8 cellular contexts compared by ENCODE assay signal in genomic region chr3:45841380-45841700, GRCh38. TPM values are rescaled to one million over a fixed set of nuclear protein-coding genes. Genes with fewer than 3 reads are reported as not detected.
DNase-seq lines count a peak whose midpoint lies in the region; ATAC-seq and TF ChIP-seq lines count a peak whose summit lies in the region.

No MANE protein-coding gene starts in this region.

- H3K36me3 Mint-ChIP-seq in T-helper 1 cell treated with Interleukin-12 subunit alpha and Interleukin-12 subunit beta and Interleukin-4 antibody, amounts not matched to agents 30 μg/mL and 1 μg/mL, for 36 hours (ENCODE audit: low read depth), result peaks cover 4% of the 10 kb centered on the region

- peak overlapping the region; percentile 74 for H3K9ac ChIP-seq in neural cell (ENCODE audit: low read length)

- peaks cover 65% of the 10 kb centered on the region for H3K27me3 Mint-ChIP-seq in T-helper 1 cell treated with Interleukin-12 subunit alpha and Interleukin-12 subunit beta and Interleukin-4 antibody, amounts not matched to agents 30 μg/mL and 1 μg/mL, for 36 hours (ENCODE audit: low read depth)

- no peak for TF ChIP-seq RAD21 in neural cell (conservative IDR thresholded peaks at IDR 0.05)

- peaks cover 8 to 27% (median 16%) of the 10 kb centered on the region in 4 donors for H3K4me1 ChIP-seq in esophagus muscularis mucosa

- H3K36me3 ChIP-seq in esophagus muscularis mucosa, result peaks cover 0 to 14% (median 6%) of the 10 kb centered on the region in 4 donors
- no peaks in the 10 kb centered on the region for H3K36me3 ChIP-seq in neural cell (ENCODE audit: insufficient read depth, low read length)

- H3K4me1 Mint-ChIP-seq in T-helper 1 cell treated with Interleukin-12 subunit alpha and Interleukin-12 subunit beta and Interleukin-4 antibody, amounts not matched to agents 30 μg/mL and 1 μg/mL, for 36 hours (ENCODE audit: low read depth), result peaks cover 22% of the 10 kb centered on the region

- TF ChIP-seq CTCF in esophagus muscularis mucosa (IDR thresholded peaks at IDR 0.05) (no peak), neural cell (IDR thresholded peaks at IDR 0.05; ENCODE audit: poor library complexity, severe bottlenecking) (no peak)

- H3K27ac Mint-ChIP-seq in T-helper 1 cell treated with Interleukin-12 subunit alpha and Interleukin-12 subunit beta and Interleukin-4 antibody, amounts not matched to agents 30 μg/mL and 1 μg/mL, for 36 hours, result peak overlapping the region; percentile 72

- ATAC-seq in HG03045 (IDR thresholded peaks at IDR 0.05; ENCODE audit: unreplicated experiment) (peak; percentile 9), GM18870 (IDR thresholded peaks at IDR 0.05; ENCODE audit: unreplicated experiment) (no peak)

- H2AFZ ChIP-seq in neural cell (ENCODE audit: low read depth, low read length), result peak overlapping the region; percentile 91

- no peaks in the 10 kb centered on the region for H3K9me2 ChIP-seq in neural cell (ENCODE audit: insufficient read depth, low read length)

- H3K9me3 Mint-ChIP-seq in T-helper 1 cell treated with Interleukin-12 subunit alpha and Interleukin-12 subunit beta and Interleukin-4 antibody, amounts not matched to agents 30 μg/mL and 1 μg/mL, for 36 hours, result no peaks in the 10 kb centered on the region

- peaks cover 16% of the 10 kb centered on the region for H3K79me2 ChIP-seq in neural cell (replicated peaks; ENCODE audit: insufficient read depth, low read length)

- no peaks in the 10 kb centered on the region for H3K27me3 ChIP-seq in esophagus muscularis mucosa
- peaks cover 4% of the 10 kb centered on the region for H3K27me3 ChIP-seq in neural cell (ENCODE audit: insufficient read depth, low read depth, low read length)

- peak; percentile 35 for DNase-seq in GF-D8 (lab: John Stamatoyannopoulos, UW)
- DNase-seq in esophagus muscularis mucosa (ENCODE audit: extremely low spot score), result no peak
- no peak for DNase-seq in NCI-H1436 treated with DMSO at 0.1 percent for 48 hours (lab: John Stamatoyannopoulos, UW)
- no peak for DNase-seq in activated CD8-positive, alpha-beta memory T cell treated with anti-CD3 and anti-CD28 coated beads, Interleukin-2, amount 50 U/mL, for 4 hours

- H3K9me3 ChIP-seq in esophagus muscularis mucosa, result no peaks in the 10 kb centered on the region
- H3K9me3 ChIP-seq in neural cell (ENCODE audit: low read length), result no peaks in the 10 kb centered on the region

- H4K20me1 ChIP-seq in neural cell (ENCODE audit: insufficient read depth), result no peaks in the 10 kb centered on the region

- TF ChIP-seq EP300 in esophagus muscularis mucosa (IDR thresholded peaks at IDR 0.05), result no peak
- no peak for TF ChIP-seq EP300 in neural cell (conservative IDR thresholded peaks at IDR 0.05; ENCODE audit: poor library complexity, severe bottlenecking)

- intact Hi-C loops in esophagus muscularis mucosa (cut with DNase I), result loop anchor here (5.0 kb wide), 1 partner anchor 79 kb away; no protein-coding TSS in a partner anchor

- WGBS in esophagus muscularis mucosa, result 3% methylated on average over 12 of the region's 12 CpGs

- no peaks in the 10 kb centered on the region for H3F3A ChIP-seq in neural cell (ENCODE audit: insufficient read depth, low read length, poor library complexity, severe bottlenecking)

- H3K27ac ChIP-seq in esophagus muscularis mucosa (replicated peaks in 1 of 4), result peak overlapping the region; percentile 49 to 82 (median 62)
- H3K27ac ChIP-seq in neural cell (ENCODE audit: low read length), result peak overlapping the region; percentile 44

- H3K4me3 ChIP-seq in esophagus muscularis mucosa (peak overlapping the region; percentile 80 to 99 (median 86)), neural cell (ENCODE audit: low read length) (peak overlapping the region; percentile 98)

- peak overlapping the region; percentile 77 for H3K4me2 ChIP-seq in neural cell (ENCODE audit: low read length)

- H3K4me3 Mint-ChIP-seq in T-helper 1 cell treated with Interleukin-12 subunit alpha and Interleukin-12 subunit beta and Interleukin-4 antibody, amounts not matched to agents 30 μg/mL and 1 μg/mL, for 36 hours, result peak overlapping the region; percentile 91

- TF ChIP-seq POLR2A in esophagus muscularis mucosa (IDR thresholded peaks at IDR 0.05; ENCODE audit: low read depth), result no peak

TF ChIP-seq in neural cell, 6 proteins besides CTCF, POLR2A, EP300 and RAD21:
- TF ChIP-seq TAF1 (IDR thresholded peaks at IDR 0.05; ENCODE audit: low read depth) (no peak), EZH2 (IDR thresholded peaks at IDR 0.05; ENCODE audit: borderline replicate concordance, insufficient read depth, low read length, poor library complexity, severe bottlenecking) (no peak), POLR2AphosphoS5 (IDR thresholded peaks at IDR 0.05) (no peak), MXI1 (conservative IDR thresholded peaks at IDR 0.05; ENCODE audit: poor library complexity, severe bottlenecking) (no peak), SMC3 (conservative IDR thresholded peaks at IDR 0.05; ENCODE audit: poor library complexity) (no peak)
- TF ChIP-seq, protein P1, sequence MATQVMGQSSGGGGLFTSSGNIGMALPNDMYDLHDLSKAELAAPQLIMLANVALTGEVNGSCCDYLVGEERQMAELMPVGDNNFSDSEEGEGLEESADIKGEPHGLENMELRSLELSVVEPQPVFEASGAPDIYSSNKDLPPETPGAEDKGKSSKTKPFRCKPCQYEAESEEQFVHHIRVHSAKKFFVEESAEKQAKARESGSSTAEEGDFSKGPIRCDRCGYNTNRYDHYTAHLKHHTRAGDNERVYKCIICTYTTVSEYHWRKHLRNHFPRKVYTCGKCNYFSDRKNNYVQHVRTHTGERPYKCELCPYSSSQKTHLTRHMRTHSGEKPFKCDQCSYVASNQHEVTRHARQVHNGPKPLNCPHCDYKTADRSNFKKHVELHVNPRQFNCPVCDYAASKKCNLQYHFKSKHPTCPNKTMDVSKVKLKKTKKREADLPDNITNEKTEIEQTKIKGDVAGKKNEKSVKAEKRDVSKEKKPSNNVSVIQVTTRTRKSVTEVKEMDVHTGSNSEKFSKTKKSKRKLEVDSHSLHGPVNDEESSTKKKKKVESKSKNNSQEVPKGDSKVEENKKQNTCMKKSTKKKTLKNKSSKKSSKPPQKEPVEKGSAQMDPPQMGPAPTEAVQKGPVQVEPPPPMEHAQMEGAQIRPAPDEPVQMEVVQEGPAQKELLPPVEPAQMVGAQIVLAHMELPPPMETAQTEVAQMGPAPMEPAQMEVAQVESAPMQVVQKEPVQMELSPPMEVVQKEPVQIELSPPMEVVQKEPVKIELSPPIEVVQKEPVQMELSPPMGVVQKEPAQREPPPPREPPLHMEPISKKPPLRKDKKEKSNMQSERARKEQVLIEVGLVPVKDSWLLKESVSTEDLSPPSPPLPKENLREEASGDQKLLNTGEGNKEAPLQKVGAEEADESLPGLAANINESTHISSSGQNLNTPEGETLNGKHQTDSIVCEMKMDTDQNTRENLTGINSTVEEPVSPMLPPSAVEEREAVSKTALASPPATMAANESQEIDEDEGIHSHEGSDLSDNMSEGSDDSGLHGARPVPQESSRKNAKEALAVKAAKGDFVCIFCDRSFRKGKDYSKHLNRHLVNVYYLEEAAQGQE (IDR thresholded peaks at IDR 0.05; ENCODE audit: borderline replicate concordance), result no peak
TF ChIP-seq in neural cell: peak in this region for 0.

RNA-seq across cellular contexts. Expression of gene LZTFL1, which starts 0.6 kb away (rescaled TPM):
- total RNA-seq in esophagus muscularis mucosa, result 10 to 100 TPM; 12.0 to 18.3 (median 17.8) TPM
- polyA plus RNA-seq in neural cell, result 26.8 and 27.6 TPM in 2 replicates
- 27.3 and 44.0 TPM in 2 replicates for polyA minus RNA-seq in neural cell

RNA-seq across cellular contexts. Expression of gene CCR9, which starts 45.0 kb away (rescaled TPM):
- total RNA-seq in esophagus muscularis mucosa, result under 1 TPM in 1 of 4 donors, not detected in 3; 0.17 TPM
- polyA plus RNA-seq in neural cell, result not detected in 2 replicates
- not detected in 2 replicates for polyA minus RNA-seq in neural cell

RNA-seq across cellular contexts. Expression of gene SLC6A20, which starts 45.0 kb away (rescaled TPM):
- total RNA-seq in esophagus muscularis mucosa, result under 1 TPM in 3 of 4 donors, not detected in 1; 0.19 to 0.33 (median 0.29) TPM
- not detected in 2 replicates for polyA plus RNA-seq in neural cell
- polyA minus RNA-seq in neural cell, result not detected in 2 replicates
